8 cellular contexts compared by ENCODE assay signal in the genomic region with DNA sequence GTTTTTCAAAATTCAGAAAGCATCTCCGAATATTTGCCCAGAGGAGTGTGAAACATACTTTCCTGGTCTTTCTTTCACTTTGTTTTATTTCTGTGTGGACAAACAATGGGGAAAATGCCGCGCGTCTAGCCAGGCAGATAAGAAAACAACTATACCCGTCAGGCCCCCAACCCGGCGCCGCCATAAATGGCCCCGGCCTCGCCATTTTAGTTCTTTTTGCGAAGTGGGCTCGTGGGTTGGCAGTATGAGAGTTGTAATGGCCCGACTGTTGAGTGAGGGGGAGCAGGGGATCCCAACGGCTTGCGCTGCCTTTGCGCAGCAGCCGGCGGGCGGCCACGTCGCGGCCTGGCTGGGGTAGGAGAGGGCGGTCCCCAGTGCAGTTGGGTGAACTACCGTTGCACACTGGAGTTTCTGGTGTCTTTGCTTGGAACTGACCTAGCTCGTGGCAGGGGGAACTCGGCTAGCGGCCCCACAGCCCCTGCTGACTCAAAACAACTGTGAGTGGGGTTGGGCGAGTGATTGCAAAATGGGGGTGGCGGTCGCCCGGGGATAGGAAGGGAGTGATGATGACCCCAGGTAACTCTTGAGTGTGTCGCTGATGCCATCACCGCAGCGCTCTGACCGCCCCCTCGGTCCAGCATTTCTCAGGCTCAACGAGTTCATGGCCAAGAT. TPM values are rescaled to one million over a fixed set of nuclear protein-coding genes. Genes with fewer than 3 reads are reported as not detected.
DNase-seq lines count a peak whose midpoint lies in the region; ATAC-seq and TF ChIP-seq lines count a peak whose summit lies in the region.

No MANE protein-coding gene starts in this region.

- intact Hi-C loops in left colon (cut with DNase I, micrococcal nuclease) = loop anchor here in 1 of 2 donors (5.0 kb wide), 1 partner anchor 98 kb away; a partner anchor contains a TSS

- H3K36me3 Mint-ChIP-seq in CD8-positive, alpha-beta memory T cell = peaks cover 10 to 54% (median 12%) of the 10 kb centered on the region in 3 donors

- H3K4me1 Mint-ChIP-seq in CD8-positive, alpha-beta memory T cell = peaks cover 52 to 63% (median 57%) of the 10 kb centered on the region in 3 donors

- no peaks in the 10 kb centered on the region for H3K9me3 Mint-ChIP-seq in CD8-positive, alpha-beta memory T cell

- POLR2A ChIA-PET in CD8-positive, alpha-beta memory T cell (lab: Charles Lee) = interaction anchor here (0.5 to 2.3 kb wide), 10 partner anchors 28 to 1151 kb away, joined by 3 to 12 read pairs (median 4); a partner anchor contains a TSS

- H3K36me3 ChIP-seq in CD8-positive, alpha-beta memory T cell (ENCODE audit: insufficient read depth, low read length) = peaks cover 31% of the 10 kb centered on the region
- H3K36me3 ChIP-seq in H7 (replicated peaks; ENCODE audit: control insufficient read depth, insufficient read depth, low read length) = peaks cover 37% of the 10 kb centered on the region

- peak overlapping the region; percentile 94 to 100 (median 98) for H3K27ac Mint-ChIP-seq in CD8-positive, alpha-beta memory T cell

- ATAC-seq in left colon = peak; percentile 50

- TF ChIP-seq CTCF in choroid plexus epithelial cell (conservative IDR thresholded peaks at IDR 0.05; ENCODE audit: low read depth, low read length) = no peak

- CTCF ChIA-PET in CD8-positive, alpha-beta memory T cell (lab: Charles Lee) = interaction anchor here (0.9 to 2.6 kb wide), 4 partner anchors 9 to 39 kb away, joined by 3 to 9 read pairs (median 4); a partner anchor contains a TSS

- peaks cover 54% of the 10 kb centered on the region for H3K4me1 ChIP-seq in CD8-positive, alpha-beta memory T cell (ENCODE audit: insufficient read depth, low read length)

- H3K4me3 ChIP-seq in CD8-positive, alpha-beta memory T cell (ENCODE audit: low read length) = peak overlapping the region; percentile 73
- peak overlapping the region; percentile 100 for H3K4me3 ChIP-seq in H7 (ENCODE audit: insufficient read depth, low read depth, low read length)
- peak overlapping the region; percentile 97 for H3K4me3 ChIP-seq in choroid plexus epithelial cell (ENCODE audit: low read depth, low read length)

- no peaks in the 10 kb centered on the region for H3K9me3 ChIP-seq in CD8-positive, alpha-beta memory T cell (ENCODE audit: low read length)

- H3K27me3 ChIP-seq in CD8-positive, alpha-beta memory T cell (ENCODE audit: insufficient read depth, low read length, poor library complexity, severe bottlenecking) = no peaks in the 10 kb centered on the region
- H3K27me3 ChIP-seq in H7 (ENCODE audit: control insufficient read depth, insufficient read depth, low read length) = no peaks in the 10 kb centered on the region

- H3K27ac ChIP-seq in CD8-positive, alpha-beta memory T cell (ENCODE audit: low read depth, low read length) = peak overlapping the region; percentile 94

- no peaks in the 10 kb centered on the region for H3K27me3 Mint-ChIP-seq in CD8-positive, alpha-beta memory T cell

- peak; percentile 64 to 86 (median 75) for DNase-seq in CD8-positive, alpha-beta memory T cell
- DNase-seq in H7 (peak; percentile 87), NCI-H2196 (lab: John Stamatoyannopoulos, UW; ENCODE audit: unreplicated experiment) (peak; percentile 84), choroid plexus epithelial cell (ENCODE audit: low read depth) (no peak), left colon (peak; percentile 73 to 86), foreskin melanocyte (no peak)
- DNase-seq in activated CD4-positive, alpha-beta T cell treated with anti-CD3 and anti-CD28 coated beads for 24 hours (ENCODE audit: low read depth in 2 of 2) = peak; percentile 66 to 72
- peak in 3 of 4 experiments; percentile 67 to 75 (median 70) for DNase-seq in stimulated activated CD4-positive, alpha-beta T cell treated with anti-CD3 and anti-CD28 coated beads, Interleukin-1b, Interleukin-23, amount 100 ng/mL, for 24 hours (ENCODE audit: low read depth in 4 of 4, low spot score in 1 of 4)

- peak overlapping the region; percentile 89 to 100 (median 95) for H3K4me3 Mint-ChIP-seq in CD8-positive, alpha-beta memory T cell

RNA-seq across cellular contexts. Expression of a gene that starts 7.3 kb away (rescaled TPM):
- total RNA-seq in CD8-positive, alpha-beta memory T cell = 10 to 100 TPM; 80.9 to 81.4 TPM
- polyA plus RNA-seq in CD8-positive, alpha-beta memory T cell = 5.0 TPM
- total RNA-seq in H7 (2014; rRNA removed; shearing (Covaris generic)) = 63.3 and 70.4 TPM in 2 replicates
- total RNA-seq in left colon = 100 to 1,000 TPM; 252 to 296 TPM

RNA-seq across cellular contexts. Expression of a gene that starts 19.5 kb away (rescaled TPM):
- 10 to 100 TPM; 64.8 to 70.1 TPM for total RNA-seq in CD8-positive, alpha-beta memory T cell
- 34.1 TPM for polyA plus RNA-seq in CD8-positive, alpha-beta memory T cell
- total RNA-seq in H7 (2014; rRNA removed; shearing (Covaris generic)) = 45.7 and 58.5 TPM in 2 replicates
- total RNA-seq in left colon = 100 to 1,000 TPM; 124 to 136 TPM

RNA-seq across cellular contexts. Expression of a gene that starts 19.8 kb away (rescaled TPM):
- total RNA-seq in CD8-positive, alpha-beta memory T cell = 1 to 10 TPM; 3.5 to 3.8 TPM
- polyA plus RNA-seq in CD8-positive, alpha-beta memory T cell = 3.0 TPM
- total RNA-seq in H7 (2014; rRNA removed; shearing (Covaris generic)) = 0.15 and 0.55 TPM in 2 replicates
- total RNA-seq in left colon = 1 to 10 TPM in 1 of 2 donors, under 1 TPM in 1; 0.89 to 1.1 TPM

RNA-seq across cellular contexts. Expression of a gene that starts 27.8 kb away (rescaled TPM):
- 10 to 100 TPM; 19.0 to 19.4 TPM for total RNA-seq in CD8-positive, alpha-beta memory T cell
- polyA plus RNA-seq in CD8-positive, alpha-beta memory T cell = 25.0 TPM
- total RNA-seq in H7 (2014; rRNA removed; shearing (Covaris generic)) = 56.2 and 58.6 TPM in 2 replicates
- 10 to 100 TPM; 33.1 to 63.5 TPM for total RNA-seq in left colon

RNA-seq across cellular contexts. Expression of a gene that starts 28.1 kb away (rescaled TPM):
- total RNA-seq in CD8-positive, alpha-beta memory T cell = 100 to 1,000 TPM; 160 to 172 TPM
- 80.8 TPM for polyA plus RNA-seq in CD8-positive, alpha-beta memory T cell
- total RNA-seq in H7 (2014; rRNA removed; shearing (Covaris generic)) = 108 and 150 TPM in 2 replicates
- total RNA-seq in left colon = 10 to 100 TPM; 33.0 to 33.5 TPM

Comparison
In these comparisons a context has a peak if more than half of its experiments do, and no peak if none do; other contexts are left out.
1. DNase-seq: peak in CD8-positive, alpha-beta memory T cell (5 of 5), H7 (single experiment), NCI-H2196 (single experiment), activated CD4-positive, alpha-beta T cell treated with anti-CD3 and anti-CD28 coated beads for 24 hours (2 of 2), left colon (2 of 2) and stimulated activated CD4-positive, alpha-beta T cell treated with anti-CD3 and anti-CD28 coated beads, Interleukin-1b, Interleukin-23, amount 100 ng/mL, for 24 hours (3 of 4); none in choroid plexus epithelial cell (single experiment) and foreskin melanocyte (single experiment).
2. Peak in every context shown above with its lines, with median percentiles within 50 percentile points of each other: H3K4me3 ChIP-seq.